In genomic region chr7:41997151-41997550, GRCh38 we compare ENCODE assay signal across 23 cellular contexts.
A peak's percentile ranks its signal among the peaks of the same experiment; 100 is the strongest.
DNase-seq lines count a peak whose midpoint lies in the region; ATAC-seq, FAIRE-seq and TF ChIP-seq lines count a peak whose summit lies in the region.
"Had no signal": no experiment of that assay in that cellular context is flagged by ENCODE, and none has a peak within 500 bp of the region (broad histone marks: within the 10 kb centered on the region; RNA-seq: fewer than 3 reads in every experiment).

No MANE protein-coding gene starts in this region.

- FAIRE-seq in astrocyte (lab: Jason Lieb, UNC) = no peak

- H3K9ac ChIP-seq in astrocyte (ENCODE audit: low read length) = peak overlapping the region; percentile 27

- peaks cover 26% of the 10 kb centered on the region for H3K4me1 Mint-ChIP-seq in astrocyte (ENCODE audit: low read depth, unreplicated experiment)
- H3K4me1 Mint-ChIP-seq in mesothelial cell of epicardium = peaks cover 74% of the 10 kb centered on the region
- H3K4me1 Mint-ChIP-seq: activated naive CD8-positive, alpha-beta T cell treated with anti-CD3 and anti-CD28 coated beads for 36 hours; T-cell had no signal

- peaks cover 4% of the 10 kb centered on the region for H3K36me3 Mint-ChIP-seq in astrocyte (ENCODE audit: low read depth, unreplicated experiment)
- H3K36me3 Mint-ChIP-seq in mesothelial cell of epicardium = peaks cover 13% of the 10 kb centered on the region
- H3K36me3 Mint-ChIP-seq: activated CD4-positive, alpha-beta memory T cell treated with anti-CD3 and anti-CD28 coated beads for 36 hours; activated naive CD8-positive, alpha-beta T cell treated with anti-CD3 and anti-CD28 coated beads for 36 hours; T-cell had no signal

- no peak overlapping the region for H3K27ac Mint-ChIP-seq in astrocyte (ENCODE audit: unreplicated experiment)
- H3K27ac Mint-ChIP-seq in mesothelial cell of epicardium = peak overlapping the region; percentile 97
- H3K27ac Mint-ChIP-seq: activated CD4-positive, alpha-beta memory T cell treated with anti-CD3 and anti-CD28 coated beads for 36 hours; activated naive CD8-positive, alpha-beta T cell treated with anti-CD3 and anti-CD28 coated beads for 36 hours; GM23338; T-cell had no signal

- H3K4me1 ChIP-seq in OCI-LY7 (ENCODE audit: insufficient read depth, low read length, poor library complexity, severe bottlenecking) (peaks cover 53% of the 10 kb centered on the region), astrocyte (ENCODE audit: insufficient read depth, low read length) (peaks cover 45% of the 10 kb centered on the region), vagina (peaks cover 61% of the 10 kb centered on the region)

- H3K27me3 Mint-ChIP-seq in astrocyte (ENCODE audit: low read depth, unreplicated experiment) (no peaks in the 10 kb centered on the region), mesothelial cell of epicardium (ENCODE audit: low read depth) (no peaks in the 10 kb centered on the region)

- H3K27me3 ChIP-seq in astrocyte (ENCODE audit: insufficient read depth, low read length) (no peaks in the 10 kb centered on the region), vagina (no peaks in the 10 kb centered on the region)

- no peaks in the 10 kb centered on the region for H3K36me3 ChIP-seq in OCI-LY7 (ENCODE audit: insufficient read depth, low read length)
- no peaks in the 10 kb centered on the region for H3K36me3 ChIP-seq in astrocyte (ENCODE audit: insufficient read depth, low read length)
- H3K36me3 ChIP-seq in vagina = no peaks in the 10 kb centered on the region
- H3K36me3 ChIP-seq: lower lobe of right lung, thoracic aorta had no signal

- H3K9me2 ChIP-seq in OCI-LY7 (ENCODE audit: insufficient read depth, low read length) = no peaks in the 10 kb centered on the region

- DNase-seq in OCI-LY7 (ENCODE audit: low spot score) (no peak), astrocyte (ENCODE audit: low read depth) (no peak), mesothelial cell of epicardium (ENCODE audit: low spot score in 2 of 2, unreplicated experiment in 2 of 2) (no peak), vagina (ENCODE audit: extremely low spot score in 2 of 2) (no peak), COLO668 (lab: John Stamatoyannopoulos, UW; ENCODE audit: unreplicated experiment) (no peak)
- no peak for DNase-seq in stimulated activated CD4-positive, alpha-beta T cell treated with anti-CD3 and anti-CD28 coated beads, Interleukin-1b, Interleukin-23, amount 100 ng/mL, for 48 hours
- DNase-seq: activated CD4-positive, alpha-beta memory T cell treated with anti-CD3 and anti-CD28 coated beads for 36 hours; activated effector memory CD4-positive, alpha-beta T cell treated with Interleukin-2 at 50 U/mL for 16 hours; activated naive CD8-positive, alpha-beta T cell treated with anti-CD3 and anti-CD28 coated beads for 36 hours; effector memory CD4-positive, alpha-beta T cell; GF-D8; islet precursor cell; lower lobe of right lung; NCI-H2081; NCI-H748 treated with DMSO at 0.1 percent for 48 hours; nucleus accumbens; Right ventricle myocardium superior; stimulated activated naive CD8-positive, alpha-beta T cell treated with anti-CD3 and anti-CD28 coated beads, Interleukin-15, Interleukin-2, amounts not matched to agents 100 U/mL and 50 U/mL, for 24 hours; T-cell had no signal

- peak overlapping the region; percentile 42 for H3K4me2 ChIP-seq in OCI-LY7 (ENCODE audit: low read length)
- H3K4me2 ChIP-seq in astrocyte (ENCODE audit: low read length) = peak overlapping the region; percentile 77
- H3K4me2 ChIP-seq: GM23338 had no signal

- H3K9me3 Mint-ChIP-seq in astrocyte (ENCODE audit: unreplicated experiment) = no peaks in the 10 kb centered on the region
- no peaks in the 10 kb centered on the region for H3K9me3 Mint-ChIP-seq in mesothelial cell of epicardium
- H3K9me3 Mint-ChIP-seq: activated CD4-positive, alpha-beta memory T cell treated with anti-CD3 and anti-CD28 coated beads for 36 hours; activated naive CD8-positive, alpha-beta T cell treated with anti-CD3 and anti-CD28 coated beads for 36 hours; GM23338; T-cell had no signal

- peak overlapping the region; percentile 73 for H2AFZ ChIP-seq in OCI-LY7 (ENCODE audit: low read length)
- no peak overlapping the region for H2AFZ ChIP-seq in astrocyte (ENCODE audit: low read depth, low read length)
- H2AFZ ChIP-seq: GM23338 had no signal

- no peaks in the 10 kb centered on the region for H3K9me3 ChIP-seq in OCI-LY7 (ENCODE audit: low read length)
- H3K9me3 ChIP-seq in astrocyte (ENCODE audit: insufficient read depth, low read depth, low read length) = no peaks in the 10 kb centered on the region
- no peaks in the 10 kb centered on the region for H3K9me3 ChIP-seq in vagina
- H3K9me3 ChIP-seq: lower lobe of right lung, thoracic aorta had no signal

- no peak overlapping the region for H3K4me3 Mint-ChIP-seq in astrocyte (ENCODE audit: unreplicated experiment)
- H3K4me3 Mint-ChIP-seq in mesothelial cell of epicardium = no peak overlapping the region
- H3K4me3 Mint-ChIP-seq: activated CD4-positive, alpha-beta memory T cell treated with anti-CD3 and anti-CD28 coated beads for 36 hours; activated naive CD8-positive, alpha-beta T cell treated with anti-CD3 and anti-CD28 coated beads for 36 hours; GM23338; T-cell had no signal

- no TSS peak for BruUV-seq in OCI-LY7 (replicated peaks; lab: Mats Ljungman, UMichigan)

- H3K4me3 ChIP-seq in OCI-LY7 (ENCODE audit: low read depth, low read length, poor library complexity, severe bottlenecking) (no peak overlapping the region), astrocyte (ENCODE audit: insufficient read depth, low read depth, low read length) (peak overlapping the region; percentile 4), vagina (no peak overlapping the region)
- H3K4me3 ChIP-seq: GM23338, lower lobe of right lung, thoracic aorta had no signal

- POLR2A ChIA-PET in OCI-LY7 (lab: Charles Lee) = interaction anchor here (0.5 to 2.8 kb wide), 3 partner anchors 14 to 119 kb away, joined by 3 to 9 read pairs (median 3); no protein-coding TSS in a partner anchor

- no peak for TF ChIP-seq POLR2A in vagina (IDR thresholded peaks at IDR 0.05)

- H4K20me1 ChIP-seq in OCI-LY7 (ENCODE audit: insufficient read depth, low read length) (no peaks in the 10 kb centered on the region), astrocyte (ENCODE audit: insufficient read depth, low read length) (no peaks in the 10 kb centered on the region)

- CTCF ChIA-PET in OCI-LY7 (lab: Charles Lee; ENCODE audit: unreplicated experiment) = no interaction called here

- H3K27ac ChIP-seq in OCI-LY7 (ENCODE audit: low read depth, low read length, poor library complexity, severe bottlenecking) (no peak overlapping the region), astrocyte (ENCODE audit: low read depth, low read length) (peak overlapping the region; percentile 76), vagina (peak overlapping the region; percentile 53)
- H3K27ac ChIP-seq: lower lobe of right lung, thoracic aorta had no signal

- ATAC-seq in HG02970 (IDR thresholded peaks at IDR 0.05; ENCODE audit: low FRiP score, unreplicated experiment) = no peak
- ATAC-seq: esophagus mucosa; GM23338; lower lobe of right lung; stimulated activated naive CD8-positive, alpha-beta T cell treated with anti-CD3 and anti-CD28 coated beads, Interleukin-15, Interleukin-2, amounts not matched to agents 100 U/mL and 50 U/mL, for 24 hours; T-cell had no signal

- H3K79me2 ChIP-seq in OCI-LY7 (ENCODE audit: insufficient read depth, low read depth, low read length) (no peaks in the 10 kb centered on the region), astrocyte (ENCODE audit: insufficient read depth, low read length) (no peaks in the 10 kb centered on the region)

- TF ChIP-seq CTCF in OCI-LY7 (conservative IDR thresholded peaks at IDR 0.05; ENCODE audit: low read length) (no peak), astrocyte (IDR thresholded peaks at IDR 0.05; ENCODE audit: insufficient read depth, low read depth, low read length) (no peak), mesothelial cell of epicardium (IDR thresholded peaks at IDR 0.05; ENCODE audit: unreplicated experiment) (no peak), vagina (IDR thresholded peaks at IDR 0.05) (no peak)

- intact Hi-C loops in OCI-LY7 (cut with micrococcal nuclease; ENCODE audit: unreplicated experiment) (no loop called here), vagina (cut with DNase I) (no loop called here)
